8 cellular contexts compared by ENCODE assay signal in genomic region chr12:98373019-98373554, GRCh38.
DNase-seq lines count a peak whose midpoint lies in the region; ATAC-seq and TF ChIP-seq lines count a peak whose summit lies in the region.

No MANE protein-coding gene starts in this region.

- dilution Hi-C loops in mammary epithelial cell (cut with HindIII; ENCODE audit: low sequenced_read_pairs), result no loop called here

- H3K27ac ChIP-seq in mammary epithelial cell (ENCODE audit: insufficient read depth, low read depth, low read length), result no peak overlapping the region
- no peak overlapping the region for H3K27ac ChIP-seq in suprapubic skin

- 67% methylated on average over 2 of the region's 2 CpGs for WGBS in mammary epithelial cell (ENCODE audit: low coverage, missing lambda C conversion rate)
- WGBS in suprapubic skin, result 46% methylated on average over 2 of the region's 2 CpGs

- H3K9ac ChIP-seq in mammary epithelial cell (ENCODE audit: insufficient read depth, low read length), result no peak overlapping the region

- H3K36me3 Mint-ChIP-seq in T-helper 17 cell (ENCODE audit: low read depth), result no peaks in the 10 kb centered on the region

- H3K79me2 ChIP-seq in mammary epithelial cell (ENCODE audit: insufficient read depth, low read length), result no peaks in the 10 kb centered on the region

- no peak for TF ChIP-seq POLR2A in suprapubic skin (IDR thresholded peaks at IDR 0.05)

- no TSS peak for BruUV-seq in mammary epithelial cell (replicated peaks; lab: Mats Ljungman, UMichigan)

- H3K27me3 Mint-ChIP-seq in T-helper 17 cell, result peaks cover 68% of the 10 kb centered on the region

- ATAC-seq in T-helper 17 cell, result no peak

- H3K27ac Mint-ChIP-seq in T-helper 17 cell, result no peak overlapping the region

- intact Hi-C loops in mammary epithelial cell (cut with micrococcal nuclease), result loop anchor here (1.0 to 10.0 kb wide), 7 partner anchors 78 to 1386 kb away; no protein-coding TSS in a partner anchor

- H3K9me3 ChIP-seq in mammary epithelial cell (replicated peaks; ENCODE audit: insufficient read depth, low read length) (no peaks in the 10 kb centered on the region), T-helper 17 cell (ENCODE audit: control insufficient read depth, low read length, poor library complexity, severe bottlenecking) (no peaks in the 10 kb centered on the region), suprapubic skin (no peaks in the 10 kb centered on the region)

- CTCF ChIA-PET in mammary epithelial cell (lab: Charles Lee; ENCODE audit: low non-redundant PET), result no interaction called here

- H3K4me1 Mint-ChIP-seq in T-helper 17 cell, result peaks cover 8% of the 10 kb centered on the region

- H3K36me3 ChIP-seq in GM06990 (ENCODE audit: control insufficient read depth, insufficient read depth, low read length) (no peaks in the 10 kb centered on the region), mammary epithelial cell (ENCODE audit: insufficient read depth, low read length) (no peaks in the 10 kb centered on the region), suprapubic skin (no peaks in the 10 kb centered on the region)

- no peak overlapping the region for H3K4me3 Mint-ChIP-seq in T-helper 17 cell

- no peak overlapping the region for H3K4me2 ChIP-seq in mammary epithelial cell (ENCODE audit: insufficient read depth, low read depth, low read length)

- H2AFZ ChIP-seq in mammary epithelial cell (ENCODE audit: low read depth, low read length), result no peak overlapping the region

- no peaks in the 10 kb centered on the region for H4K20me1 ChIP-seq in mammary epithelial cell (ENCODE audit: insufficient read depth, low read length)

- TF ChIP-seq EP300 in suprapubic skin (IDR thresholded peaks at IDR 0.05), result no peak

- in situ Hi-C loops in mammary epithelial cell (cut with MboI; ENCODE audit: low sequenced_read_pairs in 2 of 2), result no loop called here

- DNase-seq in GM06990 (ENCODE audit: extremely low read depth, insufficient read length) (no peak), HT1080 (ENCODE audit: low read depth) (peak; percentile 40), NCI-H69 (lab: John Stamatoyannopoulos, UW) (peak; percentile 86), mammary epithelial cell (peak; percentile 38), midbrain (lab: John Stamatoyannopoulos, UW) (peak; percentile 27), T-helper 17 cell (no peak), GDM1 (lab: John Stamatoyannopoulos, UW) (no peak), suprapubic skin (ENCODE audit: low spot score in 2 of 2) (no peak)

- no peak overlapping the region for H3K4me3 ChIP-seq in GM06990 (replicated peaks; ENCODE audit: low read depth, low read length)
- H3K4me3 ChIP-seq in mammary epithelial cell (replicated peaks in 1 of 3; ENCODE audit: insufficient read depth in 1 of 3, low read depth in 2 of 3, low read length in 3 of 3), result no peak overlapping the region
- H3K4me3 ChIP-seq in suprapubic skin, result no peak overlapping the region

- TF ChIP-seq CTCF in GM06990 (IDR thresholded peaks at IDR 0.05; ENCODE audit: insufficient read depth, low read length, poor library complexity, severe bottlenecking) (peak; percentile 55), mammary epithelial cell (conservative IDR thresholded peaks at IDR 0.05 in 1 of 2, IDR thresholded peaks at IDR 0.05 in 1 of 2; ENCODE audit: extremely low read depth in 1 of 2, insufficient read depth in 1 of 2, low read depth in 1 of 2, low read length in 2 of 2) (peak; percentile 72), suprapubic skin (IDR thresholded peaks at IDR 0.05) (peak in 1 of 2 donors; percentile 38)

- peaks cover 7% of the 10 kb centered on the region for H3K4me1 ChIP-seq in mammary epithelial cell (ENCODE audit: insufficient read depth, low read length)
- no peaks in the 10 kb centered on the region for H3K4me1 ChIP-seq in suprapubic skin

- H3K27me3 ChIP-seq in GM06990 (replicated peaks; ENCODE audit: control insufficient read depth, insufficient read depth, low read length), result no peaks in the 10 kb centered on the region; the same call in 1 of the 2 replicates
- H3K27me3 ChIP-seq in mammary epithelial cell (ENCODE audit: insufficient read depth, low read length), result no peaks in the 10 kb centered on the region
- peaks cover 2% of the 10 kb centered on the region for H3K27me3 ChIP-seq in suprapubic skin

Comparison
In these comparisons a context has a peak if more than half of its experiments do, and no peak if none do; other contexts are left out.
1. DNase-seq: peak in HT1080 (single experiment), NCI-H69 (single experiment), mammary epithelial cell (single experiment) and midbrain (single experiment); none in GM06990 (single experiment), T-helper 17 cell (0 of 3), GDM1 (single experiment) and suprapubic skin (0 of 2).